Comparison of ENCODE assay signal across 17 cellular contexts in the genomic region with DNA sequence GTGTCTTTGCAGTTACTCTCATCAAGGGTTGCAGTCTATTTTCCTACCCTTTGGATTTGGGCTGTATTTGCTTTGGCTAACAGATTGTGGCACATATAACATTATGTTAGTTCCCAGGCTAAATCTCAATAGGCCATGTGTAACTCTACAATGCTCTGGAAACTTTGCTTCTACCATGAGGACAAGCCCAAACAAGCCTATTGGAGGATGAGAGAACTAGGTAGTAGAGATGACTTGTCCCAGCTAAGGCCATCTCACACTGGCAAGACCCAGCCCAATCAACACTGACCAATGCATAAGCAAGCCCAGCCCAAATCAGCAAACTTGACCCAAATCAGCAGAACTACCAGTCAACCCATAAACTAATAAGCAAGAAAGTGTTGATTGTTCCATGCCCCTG.
DNase-seq lines count a peak whose midpoint lies in the region; ATAC-seq and TF ChIP-seq lines count a peak whose summit lies in the region.
"Had no signal": no experiment of that assay in that cellular context is flagged by ENCODE, and none has a peak within 500 bp of the region (broad histone marks: within the 10 kb centered on the region; RNA-seq: fewer than 3 reads in every experiment).

No MANE protein-coding gene starts in this region.

- no TSS peak for BruUV-seq in mammary epithelial cell (replicated peaks; lab: Mats Ljungman, UMichigan)

- peak overlapping the region; percentile 45 for H2BK12ac ChIP-seq in trophoblast cell (ENCODE audit: low read length)

- TF ChIP-seq CTCF in mammary epithelial cell (conservative IDR thresholded peaks at IDR 0.05 in 1 of 2, IDR thresholded peaks at IDR 0.05 in 1 of 2; ENCODE audit: extremely low read depth in 1 of 2, insufficient read depth in 1 of 2, low read depth in 1 of 2, low read length in 2 of 2) = no peak
- no peak for TF ChIP-seq CTCF in breast epithelium (IDR thresholded peaks at IDR 0.05)
- no peak for TF ChIP-seq CTCF in epithelial cell of esophagus (IDR thresholded peaks at IDR 0.05; ENCODE audit: insufficient read depth, low read depth, low read length, missing control alignments)

- H3K79me1 ChIP-seq in trophoblast cell (ENCODE audit: low read length) = peaks cover 2% of the 10 kb centered on the region

- H3K9me3 ChIP-seq in mammary epithelial cell (replicated peaks; ENCODE audit: insufficient read depth, low read length) (peaks cover 3% of the 10 kb centered on the region), breast epithelium (peaks cover 0 to 10% of the 10 kb centered on the region in 2 donors), trophoblast cell (ENCODE audit: insufficient read depth, low read depth, low read length) (no peaks in the 10 kb centered on the region)

- H3K36me3 ChIP-seq in mammary epithelial cell (ENCODE audit: insufficient read depth, low read length) (no peaks in the 10 kb centered on the region), breast epithelium (no peaks in the 10 kb centered on the region), trophoblast cell (ENCODE audit: control insufficient read depth in 1 of 2, insufficient read depth in 2 of 2, low read length in 2 of 2) (no peaks in the 10 kb centered on the region)
- H3K36me3 ChIP-seq: BLaER1 had no signal

- H3K27ac ChIP-seq in mammary epithelial cell (ENCODE audit: insufficient read depth, low read depth, low read length) (no peak overlapping the region), breast epithelium (no peak overlapping the region), trophoblast cell (ENCODE audit: low read depth, low read length) (no peak overlapping the region)
- H3K27ac ChIP-seq: 22Rv1, BLaER1, C4-2B, GM23248 had no signal

- H3K4me1 ChIP-seq in mammary epithelial cell (ENCODE audit: insufficient read depth, low read length) (peaks cover 6% of the 10 kb centered on the region), breast epithelium (no peaks in the 10 kb centered on the region), trophoblast cell (ENCODE audit: control insufficient read depth in 1 of 2, insufficient read depth in 2 of 2, low read length in 2 of 2) (peaks cover 0 to 2% of the 10 kb centered on the region in 2 experiments)
- H3K4me1 ChIP-seq: BLaER1 had no signal

- no peak overlapping the region for H3K4ac ChIP-seq in trophoblast cell (ENCODE audit: low read depth, low read length)

- H4K20me1 ChIP-seq in mammary epithelial cell (ENCODE audit: insufficient read depth, low read length) = no peaks in the 10 kb centered on the region
- H4K20me1 ChIP-seq: BLaER1 had no signal

- dilution Hi-C loops in mammary epithelial cell (cut with HindIII; ENCODE audit: low sequenced_read_pairs) = no loop called here

- H4K8ac ChIP-seq in trophoblast cell (ENCODE audit: low read depth, low read length) = no peak overlapping the region

- no peak overlapping the region for H2BK5ac ChIP-seq in trophoblast cell (ENCODE audit: low read depth, low read length, poor library complexity)

- H3K4me3 ChIP-seq in mammary epithelial cell (replicated peaks in 1 of 3; ENCODE audit: insufficient read depth in 1 of 3, low read depth in 2 of 3, low read length in 3 of 3) (no peak overlapping the region), breast epithelium (no peak overlapping the region), epithelial cell of esophagus (ENCODE audit: low read length) (no peak overlapping the region), trophoblast cell (ENCODE audit: low read depth, low read length) (no peak overlapping the region)
- H3K4me3 ChIP-seq: BLaER1, GM23248 had no signal

- H2AK5ac ChIP-seq in trophoblast cell (ENCODE audit: low read length) = no peak overlapping the region

- H4K91ac ChIP-seq in trophoblast cell (ENCODE audit: low read depth, low read length) = no peak overlapping the region

- H3K9ac ChIP-seq in mammary epithelial cell (ENCODE audit: insufficient read depth, low read length) (no peak overlapping the region), trophoblast cell (ENCODE audit: low read length) (no peak overlapping the region)
- H3K9ac ChIP-seq: BLaER1, GM23248 had no signal

- no peaks in the 10 kb centered on the region for H3K79me2 ChIP-seq in mammary epithelial cell (ENCODE audit: insufficient read depth, low read length)
- no peaks in the 10 kb centered on the region for H3K79me2 ChIP-seq in trophoblast cell (ENCODE audit: control insufficient read depth, insufficient read depth, low read length, poor library complexity)

- H2AFZ ChIP-seq in mammary epithelial cell (ENCODE audit: low read depth, low read length) (peak overlapping the region; percentile 62), trophoblast cell (ENCODE audit: insufficient read depth, low read length, poor library complexity) (no peak overlapping the region)
- H2AFZ ChIP-seq: GM23248 had no signal

- no peak for TF ChIP-seq POLR2A in breast epithelium (IDR thresholded peaks at IDR 0.05)

- in situ Hi-C loops in mammary epithelial cell (cut with MboI; ENCODE audit: low sequenced_read_pairs in 2 of 2) = no loop called here

- no peak overlapping the region for H3K4me2 ChIP-seq in mammary epithelial cell (ENCODE audit: insufficient read depth, low read depth, low read length)
- H3K4me2 ChIP-seq in trophoblast cell (ENCODE audit: low read length) = no peak overlapping the region
- H3K4me2 ChIP-seq: BLaER1 had no signal

- no peak for ATAC-seq in GM21447 (IDR thresholded peaks at IDR 0.05; ENCODE audit: unreplicated experiment)
- ATAC-seq: CD8-positive, alpha-beta T cell; HCT116 had no signal

- no peak overlapping the region for H3K14ac ChIP-seq in trophoblast cell (ENCODE audit: low read length)

- no peak overlapping the region for H4K12ac ChIP-seq in trophoblast cell (ENCODE audit: low read depth, low read length)

- CTCF ChIA-PET in mammary epithelial cell (lab: Charles Lee; ENCODE audit: low non-redundant PET) = no interaction called here

- H2BK120ac ChIP-seq in trophoblast cell (ENCODE audit: insufficient read depth, low read length, poor library complexity) = peak overlapping the region; percentile 43

- DNase-seq in mammary epithelial cell (peak; percentile 59), breast epithelium (ENCODE audit: low spot score in 2 of 2) (no peak), epithelial cell of esophagus (ENCODE audit: low read depth) (peak; percentile 63), trophoblast cell (no peak), NCI-H446 treated with DMSO at 0.1 percent for 48 hours (lab: John Stamatoyannopoulos, UW) (no peak)
- DNase-seq: Caco-2; CD4-positive, CD25-positive, alpha-beta regulatory T cell; CD8-positive, alpha-beta T cell; DMS153; DND-41; GM23248; H9 had no signal

- intact Hi-C loops in mammary epithelial cell (cut with micrococcal nuclease) = no loop called here
- intact Hi-C loops in breast epithelium (cut with DNase I; ENCODE audit: low total_unique reads) = no loop called here

- H3K27me3 ChIP-seq in mammary epithelial cell (ENCODE audit: insufficient read depth, low read length) (no peaks in the 10 kb centered on the region), breast epithelium (no peaks in the 10 kb centered on the region), trophoblast cell (ENCODE audit: insufficient read depth, low read length) (no peaks in the 10 kb centered on the region)
- H3K27me3 ChIP-seq: BLaER1 had no signal

- no peak overlapping the region for H3K23ac ChIP-seq in trophoblast cell (ENCODE audit: low read length)

- no peak overlapping the region for H3K18ac ChIP-seq in trophoblast cell (ENCODE audit: low read length)

Comparison
In these comparisons a context has a peak if more than half of its experiments do, and no peak if none do; other contexts are left out.
1. DNase-seq: peak in mammary epithelial cell (single experiment) and epithelial cell of esophagus (single experiment); none in breast epithelium (0 of 2), trophoblast cell (0 of 2) and NCI-H446 treated with DMSO at 0.1 percent for 48 hours (single experiment).